In genomic region chr1:21899267-21899810, GRCh38 we compare ENCODE assay signal across 18 cellular contexts. TPM values are rescaled to one million over a fixed set of nuclear protein-coding genes. Genes with fewer than 3 reads are reported as not detected.
DNase-seq lines count a peak whose midpoint lies in the region; ATAC-seq and TF ChIP-seq lines count a peak whose summit lies in the region.
"Had no signal": no experiment of that assay in that cellular context is flagged by ENCODE, and none has a peak within 500 bp of the region (broad histone marks: within the 10 kb centered on the region; RNA-seq: fewer than 3 reads in every experiment).

No MANE protein-coding gene starts in this region.

- H3K9me3 ChIP-seq in heart left ventricle: no peaks in the 10 kb centered on the region
- H3K9me3 ChIP-seq in left ventricle myocardium inferior (replicated peaks): no peaks in the 10 kb centered on the region
- H3K9me3 ChIP-seq in vagina: no peaks in the 10 kb centered on the region
- H3K9me3 ChIP-seq: A549, mucosa of descending colon, testis had no signal

- H3K9ac ChIP-seq in rectal smooth muscle tissue (ENCODE audit: low read length): no peak overlapping the region

- intact Hi-C loops in heart left ventricle (cut with DNase I) (loop anchor here (2.0 to 5.0 kb wide), 5 partner anchors 37 to 63 kb away; partner anchors contain the start of gene HSPG2 (in 6 of the 10)), left cardiac atrium (cut with DNase I) (loop anchor here (5.0 to 10.0 kb wide), 3 partner anchors 33 to 65 kb away; no protein-coding TSS in a partner anchor), left ventricle myocardium inferior (cut with micrococcal nuclease) (loop anchor here (5.0 to 10.0 kb wide), 2 partner anchors 33 to 55 kb away; no protein-coding TSS in a partner anchor), vagina (cut with DNase I) (loop anchor here (5.0 kb wide), 1 partner anchor 38 kb away; the partner anchor contains the start of gene HSPG2)

- no peak overlapping the region for H3K4me3 ChIP-seq in heart left ventricle
- no peak overlapping the region for H3K4me3 ChIP-seq in left ventricle myocardium inferior
- no peak overlapping the region for H3K4me3 ChIP-seq in rectal smooth muscle tissue (ENCODE audit: low read length)
- no peak overlapping the region for H3K4me3 ChIP-seq in vagina
- H3K4me3 ChIP-seq: A549, mucosa of descending colon, testis had no signal

- WGBS in heart left ventricle, 4 donors: 58 to 69% (median 63%) methylated on average over 4 of the region's 4 CpGs

- H3K4me1 ChIP-seq in heart left ventricle (peaks cover 34 to 100% (median 100%) of the 10 kb centered on the region in 12 donors), left ventricle myocardium inferior (peaks cover 100% of the 10 kb centered on the region), rectal smooth muscle tissue (ENCODE audit: control insufficient read depth, insufficient read depth, low read length) (peaks cover 85% of the 10 kb centered on the region), vagina (peaks cover 99% of the 10 kb centered on the region)

- H3K36me3 ChIP-seq in heart left ventricle (peaks cover 0 to 39% (median 17%) of the 10 kb centered on the region in 9 donors), left ventricle myocardium inferior (peaks cover 25% of the 10 kb centered on the region), rectal smooth muscle tissue (ENCODE audit: control insufficient read depth, insufficient read depth, low read length) (peaks cover 21% of the 10 kb centered on the region), vagina (peaks cover 0 to 15% of the 10 kb centered on the region in 2 donors)

- no peak for ATAC-seq in heart left ventricle
- ATAC-seq in left cardiac atrium: no peak
- ATAC-seq in GM18498 (IDR thresholded peaks at IDR 0.05; ENCODE audit: unreplicated experiment): no peak
- ATAC-seq: A549; activated T-cell treated with anti-CD3 and anti-CD28 coated beads, Interleukin-2, amount 50 U/mL, for 72 hours; mucosa of descending colon; PC-3 had no signal

- DNase-seq in heart left ventricle (no peak), left cardiac atrium (no peak), left ventricle myocardium inferior (no peak), vagina (ENCODE audit: extremely low spot score in 2 of 2) (no peak), NCI-H526 treated with DMSO at 0.1 percent for 48 hours (lab: John Stamatoyannopoulos, UW) (no peak), NCI-H2029 (lab: John Stamatoyannopoulos, UW) (no peak)
- DNase-seq: activated CD4-positive, alpha-beta T cell treated with anti-CD3 and anti-CD28 coated beads, Interleukin-2, amount 50 U/mL, for 48 hours; activated T-cell treated with anti-CD3 and anti-CD28 coated beads, Interleukin-2, amount 50 U/mL, for 72 hours; CD4-positive, alpha-beta memory T cell; NCI-H187 treated with DMSO at 0.1 percent for 48 hours; NCI-H510A; PC-3; stimulated activated CD4-positive, alpha-beta T cell treated with anti-CD3 and anti-CD28 coated beads, Interleukin-1b, Interleukin-23, amount 100 ng/mL, for 48 hours had no signal

- TF ChIP-seq POLR2A in heart left ventricle (IDR thresholded peaks at IDR 0.05): no peak
- TF ChIP-seq POLR2A in vagina (IDR thresholded peaks at IDR 0.05): no peak

- H3K27me3 ChIP-seq in heart left ventricle (no peaks in the 10 kb centered on the region), left ventricle myocardium inferior (ENCODE audit: low read depth) (no peaks in the 10 kb centered on the region), rectal smooth muscle tissue (ENCODE audit: control insufficient read depth, insufficient read depth, low read length) (no peaks in the 10 kb centered on the region), vagina (no peaks in the 10 kb centered on the region)
- H3K27me3 ChIP-seq: testis had no signal

- H3K27ac ChIP-seq in heart left ventricle: peak overlapping the region; percentile 67 to 98 (median 90)
- peak overlapping the region; percentile 90 for H3K27ac ChIP-seq in left ventricle myocardium inferior (replicated peaks)
- peak overlapping the region; percentile 93 for H3K27ac ChIP-seq in rectal smooth muscle tissue (ENCODE audit: low read depth, low read length)
- H3K27ac ChIP-seq in vagina: peak overlapping the region; percentile 82

- TF ChIP-seq CTCF in heart left ventricle (IDR thresholded peaks at IDR 0.05) (no peak), left ventricle myocardium inferior (IDR thresholded peaks at IDR 0.05; ENCODE audit: borderline replicate concordance) (no peak), vagina (IDR thresholded peaks at IDR 0.05) (no peak)

RNA-seq across cellular contexts. Expression of gene HSPG2, which starts 37.8 kb away (rescaled TPM):
- 100 to 1,000 TPM; 202 to 608 (median 304) TPM for total RNA-seq in heart left ventricle
- polyA plus RNA-seq in heart left ventricle: 100 to 1,000 TPM; 164 to 315 TPM
- 100 to 1,000 TPM; 307 to 608 TPM for total RNA-seq in left cardiac atrium
- total RNA-seq in left ventricle myocardium inferior: 257 TPM
- total RNA-seq in vagina: 179 TPM
- polyA plus RNA-seq: CD4-positive, alpha-beta memory T cell had no signal
